1 cellular context compared by ENCODE assay signal in genomic region chr11:12951376-12951775, GRCh38.
TF ChIP-seq lines count a peak whose summit lies in the region.

No MANE protein-coding gene starts in this region.

TF ChIP-seq in K562, 482 proteins besides CTCF, POLR2A, EP300 and RAD21 (continued from another document):
- TF ChIP-seq, protein P1, sequence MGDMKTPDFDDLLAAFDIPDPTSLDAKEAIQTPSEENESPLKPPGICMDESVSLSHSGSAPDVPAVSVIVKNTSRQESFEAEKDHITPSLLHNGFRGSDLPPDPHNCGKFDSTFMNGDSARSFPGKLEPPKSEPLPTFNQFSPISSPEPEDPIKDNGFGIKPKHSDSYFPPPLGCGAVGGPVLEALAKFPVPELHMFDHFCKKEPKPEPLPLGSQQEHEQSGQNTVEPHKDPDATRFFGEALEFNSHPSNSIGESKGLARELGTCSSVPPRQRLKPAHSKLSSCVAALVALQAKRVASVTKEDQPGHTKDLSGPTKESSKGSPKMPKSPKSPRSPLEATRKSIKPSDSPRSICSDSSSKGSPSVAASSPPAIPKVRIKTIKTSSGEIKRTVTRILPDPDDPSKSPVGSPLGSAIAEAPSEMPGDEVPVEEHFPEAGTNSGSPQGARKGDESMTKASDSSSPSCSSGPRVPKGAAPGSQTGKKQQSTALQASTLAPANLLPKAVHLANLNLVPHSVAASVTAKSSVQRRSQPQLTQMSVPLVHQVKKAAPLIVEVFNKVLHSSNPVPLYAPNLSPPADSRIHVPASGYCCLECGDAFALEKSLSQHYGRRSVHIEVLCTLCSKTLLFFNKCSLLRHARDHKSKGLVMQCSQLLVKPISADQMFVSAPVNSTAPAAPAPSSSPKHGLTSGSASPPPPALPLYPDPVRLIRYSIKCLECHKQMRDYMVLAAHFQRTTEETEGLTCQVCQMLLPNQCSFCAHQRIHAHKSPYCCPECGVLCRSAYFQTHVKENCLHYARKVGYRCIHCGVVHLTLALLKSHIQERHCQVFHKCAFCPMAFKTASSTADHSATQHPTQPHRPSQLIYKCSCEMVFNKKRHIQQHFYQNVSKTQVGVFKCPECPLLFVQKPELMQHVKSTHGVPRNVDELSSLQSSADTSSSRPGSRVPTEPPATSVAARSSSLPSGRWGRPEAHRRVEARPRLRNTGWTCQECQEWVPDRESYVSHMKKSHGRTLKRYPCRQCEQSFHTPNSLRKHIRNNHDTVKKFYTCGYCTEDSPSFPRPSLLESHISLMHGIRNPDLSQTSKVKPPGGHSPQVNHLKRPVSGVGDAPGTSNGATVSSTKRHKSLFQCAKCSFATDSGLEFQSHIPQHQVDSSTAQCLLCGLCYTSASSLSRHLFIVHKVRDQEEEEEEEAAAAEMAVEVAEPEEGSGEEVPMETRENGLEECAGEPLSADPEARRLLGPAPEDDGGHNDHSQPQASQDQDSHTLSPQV (IDR thresholded peaks at IDR 0.05): 0 out of 2 replicates have a peak, but pooled peaks have one; percentile 13
- TF ChIP-seq MTF1 (CRISPR knock-in tag; IDR thresholded peaks at IDR 0.05; ENCODE audit: borderline replicate concordance) (no peak), SOX6 (IDR thresholded peaks at IDR 0.05) (no peak), TAL1 (IDR thresholded peaks at IDR 0.05) (no peak), EGR1 (conservative IDR thresholded peaks at IDR 0.05) (no peak), ZNF695 (CRISPR knock-in tag; IDR thresholded peaks at IDR 0.05) (no peak), ZNF668 (CRISPR knock-in tag; IDR thresholded peaks at IDR 0.05) (no peak)
- TF ChIP-seq, protein P2, sequence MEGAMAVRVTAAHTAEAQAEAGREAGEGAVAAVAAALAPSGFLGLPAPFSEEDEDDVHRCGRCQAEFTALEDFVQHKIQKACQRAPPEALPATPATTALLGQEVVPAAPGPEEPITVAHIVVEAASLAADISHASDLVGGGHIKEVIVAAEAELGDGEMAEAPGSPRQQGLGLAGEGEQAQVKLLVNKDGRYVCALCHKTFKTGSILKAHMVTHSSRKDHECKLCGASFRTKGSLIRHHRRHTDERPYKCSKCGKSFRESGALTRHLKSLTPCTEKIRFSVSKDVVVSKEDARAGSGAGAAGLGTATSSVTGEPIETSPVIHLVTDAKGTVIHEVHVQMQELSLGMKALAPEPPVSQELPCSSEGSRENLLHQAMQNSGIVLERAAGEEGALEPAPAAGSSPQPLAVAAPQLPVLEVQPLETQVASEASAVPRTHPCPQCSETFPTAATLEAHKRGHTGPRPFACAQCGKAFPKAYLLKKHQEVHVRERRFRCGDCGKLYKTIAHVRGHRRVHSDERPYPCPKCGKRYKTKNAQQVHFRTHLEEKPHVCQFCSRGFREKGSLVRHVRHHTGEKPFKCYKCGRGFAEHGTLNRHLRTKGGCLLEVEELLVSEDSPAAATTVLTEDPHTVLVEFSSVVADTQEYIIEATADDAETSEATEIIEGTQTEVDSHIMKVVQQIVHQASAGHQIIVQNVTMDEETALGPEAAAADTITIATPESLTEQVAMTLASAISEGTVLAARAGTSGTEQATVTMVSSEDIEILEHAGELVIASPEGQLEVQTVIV (CRISPR knock-in tag; IDR thresholded peaks at IDR 0.05; ENCODE audit: borderline replicate concordance): no peak
TF ChIP-seq in K562: peak in this region for 10.
